Comparison of ENCODE assay signal across 15 cellular contexts in the genomic region with DNA sequence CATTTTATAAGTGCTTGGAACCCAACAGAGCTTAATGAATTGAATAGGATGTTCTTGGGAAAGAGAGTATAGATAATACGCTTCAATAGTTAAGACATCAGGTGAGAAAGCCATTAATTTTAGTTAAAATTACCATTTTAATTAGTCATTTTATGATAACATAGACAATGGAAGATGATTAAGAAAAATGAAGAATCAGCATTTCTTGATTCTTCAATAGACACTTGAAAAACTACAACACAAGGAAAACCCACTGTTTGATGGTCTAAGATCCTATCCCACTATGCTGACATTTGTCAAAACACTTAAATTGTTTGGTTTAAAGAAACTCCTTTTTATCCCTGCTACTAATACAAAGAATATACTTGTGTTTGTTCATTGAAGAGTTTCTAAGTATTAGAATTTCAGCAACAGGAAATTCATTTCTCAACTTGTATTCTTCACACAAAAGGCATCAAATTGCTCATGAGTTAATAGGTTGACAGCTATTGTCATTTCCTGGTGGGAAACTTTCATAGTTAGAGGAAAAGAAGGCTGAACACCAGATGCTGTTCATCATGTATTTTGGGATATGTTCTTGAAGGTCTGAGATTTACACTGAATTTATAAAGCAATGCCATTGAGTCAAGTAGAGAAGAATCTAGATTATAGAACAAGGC. TPM values are rescaled to one million over a fixed set of nuclear protein-coding genes. Genes with fewer than 3 reads are reported as not detected.
DNase-seq lines count a peak whose midpoint lies in the region; ATAC-seq, FAIRE-seq and TF ChIP-seq lines count a peak whose summit lies in the region.
"Had no signal": no experiment of that assay in that cellular context is flagged by ENCODE, and none has a peak within 500 bp of the region (broad histone marks: within the 10 kb centered on the region; RNA-seq: fewer than 3 reads in every experiment).

No MANE protein-coding gene starts in this region.

- TF ChIP-seq CTCF in Caco-2 (IDR thresholded peaks at IDR 0.05; ENCODE audit: insufficient read depth in 1 of 2, low read depth in 1 of 2, low read length in 1 of 2, severe bottlenecking in 1 of 2, unreplicated experiment in 1 of 2) (no peak), astrocyte (IDR thresholded peaks at IDR 0.05; ENCODE audit: insufficient read depth, low read depth, low read length) (no peak), psoas muscle (IDR thresholded peaks at IDR 0.05) (no peak)

- FAIRE-seq in astrocyte (lab: Jason Lieb, UNC) (peak; percentile 95), islet of Langerhans (lab: Jason Lieb, UNC) (peak; percentile 9)

- H3K9me3 ChIP-seq in Caco-2 (no peaks in the 10 kb centered on the region), astrocyte (ENCODE audit: insufficient read depth, low read depth, low read length) (no peaks in the 10 kb centered on the region), psoas muscle (no peaks in the 10 kb centered on the region)

- H3K9me3 Mint-ChIP-seq in Caco-2 (ENCODE audit: unreplicated experiment): no peaks in the 10 kb centered on the region
- no peaks in the 10 kb centered on the region for H3K9me3 Mint-ChIP-seq in astrocyte (ENCODE audit: unreplicated experiment)
- no peaks in the 10 kb centered on the region for H3K9me3 Mint-ChIP-seq in activated CD8-positive, alpha-beta T cell treated with anti-CD3 and anti-CD28 coated beads, Interleukin-2, amount 10 ng/mL, durations not matched to agents 7 days and 5 days (ENCODE audit: insufficient read depth)

- peaks cover 24% of the 10 kb centered on the region for H3K4me1 Mint-ChIP-seq in Caco-2 (ENCODE audit: low read depth, unreplicated experiment)
- H3K4me1 Mint-ChIP-seq in astrocyte (ENCODE audit: low read depth, unreplicated experiment): peaks cover 48% of the 10 kb centered on the region
- no peaks in the 10 kb centered on the region for H3K4me1 Mint-ChIP-seq in activated CD8-positive, alpha-beta T cell treated with anti-CD3 and anti-CD28 coated beads, Interleukin-2, amount 10 ng/mL, durations not matched to agents 7 days and 5 days (ENCODE audit: low read depth)
- H3K4me1 Mint-ChIP-seq: B cell had no signal

- DNase-seq in Caco-2 (no peak), astrocyte (ENCODE audit: low read depth) (no peak), psoas muscle (no peak), DMS114 treated with DMSO at 0.1 percent for 48 hours (lab: John Stamatoyannopoulos, UW; ENCODE audit: unreplicated experiment) (no peak), dedifferentiated amniotic fluid mesenchymal stem cell (ENCODE audit: extremely low spot score) (no peak)
- no peak for DNase-seq in activated CD8-positive, alpha-beta T cell treated with anti-CD3 and anti-CD28 coated beads, Interleukin-2, amount 10 ng/mL, durations not matched to agents 7 days and 5 days
- DNase-seq: activated CD8-positive, alpha-beta memory T cell treated with anti-CD3 and anti-CD28 coated beads, Interleukin-2, amount 50 U/mL, for 48 hours; cortex of kidney; NCI-H446 had no signal

- no peaks in the 10 kb centered on the region for H3K79me2 ChIP-seq in astrocyte (ENCODE audit: insufficient read depth, low read length)

- H4K20me1 ChIP-seq in astrocyte (ENCODE audit: insufficient read depth, low read length): no peaks in the 10 kb centered on the region

- H2AFZ ChIP-seq in astrocyte (ENCODE audit: low read depth, low read length): no peak overlapping the region

- no peaks in the 10 kb centered on the region for H3K36me3 ChIP-seq in Caco-2 (ENCODE audit: control insufficient read depth, insufficient read depth, low read length)
- no peaks in the 10 kb centered on the region for H3K36me3 ChIP-seq in astrocyte (ENCODE audit: insufficient read depth, low read length)
- no peaks in the 10 kb centered on the region for H3K36me3 ChIP-seq in psoas muscle (ENCODE audit: insufficient read depth in 1 of 2, low read depth in 1 of 2)

- peak overlapping the region; percentile 77 for H3K9ac ChIP-seq in astrocyte (ENCODE audit: low read length)

- POLR2A ChIA-PET in Caco-2 (lab: Charles Lee): no interaction called here
- POLR2A ChIA-PET in activated CD8-positive, alpha-beta T cell treated with anti-CD3 and anti-CD28 coated beads, Interleukin-2, amount 10 ng/mL, durations not matched to agents 7 days and 5 days (lab: Charles Lee): no interaction called here

- H3K27ac Mint-ChIP-seq in Caco-2 (ENCODE audit: unreplicated experiment): no peak overlapping the region
- H3K27ac Mint-ChIP-seq in astrocyte (ENCODE audit: unreplicated experiment): peak overlapping the region; percentile 100
- no peak overlapping the region for H3K27ac Mint-ChIP-seq in activated CD8-positive, alpha-beta T cell treated with anti-CD3 and anti-CD28 coated beads, Interleukin-2, amount 10 ng/mL, durations not matched to agents 7 days and 5 days
- H3K27ac Mint-ChIP-seq: activated naive CD8-positive, alpha-beta T cell; B cell had no signal

- no TSS peak for BruUV-seq in Caco-2 (replicated peaks; lab: Mats Ljungman, UMichigan)

- peaks cover 6% of the 10 kb centered on the region for H3K36me3 Mint-ChIP-seq in Caco-2 (ENCODE audit: insufficient read depth, unreplicated experiment)
- H3K36me3 Mint-ChIP-seq in astrocyte (ENCODE audit: low read depth, unreplicated experiment): no peaks in the 10 kb centered on the region
- no peaks in the 10 kb centered on the region for H3K36me3 Mint-ChIP-seq in activated CD8-positive, alpha-beta T cell treated with anti-CD3 and anti-CD28 coated beads, Interleukin-2, amount 10 ng/mL, durations not matched to agents 7 days and 5 days (ENCODE audit: low read depth)
- H3K36me3 Mint-ChIP-seq: activated naive CD8-positive, alpha-beta T cell had no signal

- H3K4me2 ChIP-seq in astrocyte (ENCODE audit: low read length): peak overlapping the region; percentile 75

- ATAC-seq in psoas muscle: no peak
- ATAC-seq in activated CD8-positive, alpha-beta T cell treated with anti-CD3 and anti-CD28 coated beads, Interleukin-2, amount 10 ng/mL, durations not matched to agents 7 days and 5 days: no peak
- no peak for ATAC-seq in HG03342 (IDR thresholded peaks at IDR 0.05; ENCODE audit: unreplicated experiment)

- 95 to 98% (median 97%) methylated on average over 1 of the region's 1 CpG for WGBS in psoas muscle, 3 donors

- no peaks in the 10 kb centered on the region for H3K27me3 Mint-ChIP-seq in Caco-2 (ENCODE audit: insufficient read depth, unreplicated experiment)
- no peaks in the 10 kb centered on the region for H3K27me3 Mint-ChIP-seq in astrocyte (ENCODE audit: low read depth, unreplicated experiment)
- peaks cover 2% of the 10 kb centered on the region for H3K27me3 Mint-ChIP-seq in activated CD8-positive, alpha-beta T cell treated with anti-CD3 and anti-CD28 coated beads, Interleukin-2, amount 10 ng/mL, durations not matched to agents 7 days and 5 days (ENCODE audit: low read depth)

- peak overlapping the region; percentile 97 for H3K27ac ChIP-seq in astrocyte (ENCODE audit: low read depth, low read length)
- H3K27ac ChIP-seq in psoas muscle: peak overlapping the region; percentile 78

- H3K4me3 ChIP-seq in Caco-2 (ENCODE audit: low read depth, low read length) (no peak overlapping the region), astrocyte (ENCODE audit: insufficient read depth, low read depth, low read length) (no peak overlapping the region), psoas muscle (no peak overlapping the region)

- H3K27me3 ChIP-seq in Caco-2 (replicated peaks; ENCODE audit: control insufficient read depth, insufficient read depth, low read length): no peaks in the 10 kb centered on the region
- H3K27me3 ChIP-seq in astrocyte (ENCODE audit: insufficient read depth, low read length): no peaks in the 10 kb centered on the region
- peaks cover 0 to 3% (median 0%) of the 10 kb centered on the region in 3 donors for H3K27me3 ChIP-seq in psoas muscle (ENCODE audit: insufficient read depth in 3 of 3, low read length in 2 of 3)

- H3K4me1 ChIP-seq in Caco-2 (peaks cover 30% of the 10 kb centered on the region), astrocyte (ENCODE audit: insufficient read depth, low read length) (peaks cover 45% of the 10 kb centered on the region), psoas muscle (peaks cover 11% of the 10 kb centered on the region)

- H3K4me3 Mint-ChIP-seq in Caco-2 (ENCODE audit: unreplicated experiment) (peak overlapping the region; percentile 22), astrocyte (ENCODE audit: unreplicated experiment) (peak overlapping the region; percentile 37)
- H3K4me3 Mint-ChIP-seq in activated CD8-positive, alpha-beta T cell treated with anti-CD3 and anti-CD28 coated beads, Interleukin-2, amount 10 ng/mL, durations not matched to agents 7 days and 5 days: no peak overlapping the region
- H3K4me3 Mint-ChIP-seq: activated naive CD8-positive, alpha-beta T cell; B cell had no signal

- intact Hi-C loops in Caco-2 (cut with micrococcal nuclease; ENCODE audit: unreplicated experiment) (loop anchor here (1.0 kb wide), 1 partner anchor 9 kb away; a partner anchor contains a TSS), psoas muscle (cut with DNase I) (no loop called here)

- CTCF ChIA-PET in Caco-2 (lab: Charles Lee): interaction anchor here (1.3 to 1.6 kb wide), 2 partner anchors 9 to 70 kb away, joined by 4 to 5 read pairs; a partner anchor contains a TSS
- CTCF ChIA-PET in activated CD8-positive, alpha-beta T cell treated with anti-CD3 and anti-CD28 coated beads, Interleukin-2, amount 10 ng/mL, durations not matched to agents 7 days and 5 days (lab: Charles Lee): no interaction called here

RNA-seq across cellular contexts. Expression of a gene that starts 9.6 kb away (rescaled TPM):
- 4.9 and 5.3 TPM in 2 replicates for total RNA-seq in Caco-2 (2022)
- total RNA-seq in astrocyte: 1.2 and 1.3 TPM in 2 replicates
- total RNA-seq in psoas muscle: 10 to 100 TPM in 2 of 4 donors, 1 to 10 TPM in 2; 5.8 to 14.2 (median 10.1) TPM
- polyA plus RNA-seq in psoas muscle: 10 to 100 TPM in 1 of 3 donors, 1 to 10 TPM in 2; 6.1 to 10.5 (median 8.3) TPM
- total RNA-seq in activated CD8-positive, alpha-beta T cell treated with anti-CD3 and anti-CD28 coated beads, Interleukin-2, amount 10 ng/mL, durations not matched to agents 7 days and 5 days: not detected
- total RNA-seq: B cell; T-helper 1 cell treated with Interleukin-12 subunit alpha and Interleukin-12 subunit beta and Interleukin-4 antibody, amounts not matched to agents 30 ng/mL and 1 ng/mL, for 36 hours had no signal
- polyA plus RNA-seq: neural cell had no signal

RNA-seq across cellular contexts. Expression of a gene that starts 49.3 kb away (rescaled TPM):
- 11.0 and 11.6 TPM in 2 replicates for total RNA-seq in Caco-2 (2022)
- total RNA-seq in astrocyte: 10.6 and 12.4 TPM in 2 replicates
- 10 to 100 TPM in 2 of 4 donors, 1 to 10 TPM in 2; 6.4 to 10.4 (median 9.7) TPM for total RNA-seq in psoas muscle
- 10 to 100 TPM in 1 of 3 donors, 1 to 10 TPM in 2; 4.3 to 11.6 (median 7.3) TPM for polyA plus RNA-seq in psoas muscle
- 1 to 10 TPM; 5.3 to 5.5 TPM for total RNA-seq in activated CD8-positive, alpha-beta T cell treated with anti-CD3 and anti-CD28 coated beads, Interleukin-2, amount 10 ng/mL, durations not matched to agents 7 days and 5 days
